In genomic region chr4:2272026-2272827, GRCh38 we compare ENCODE assay signal across 14 cellular contexts. TPM values are rescaled to one million over a fixed set of nuclear protein-coding genes. Genes with fewer than 3 reads are reported as not detected.
A peak's percentile ranks its signal among the peaks of the same experiment; 100 is the strongest.
DNase-seq lines count a peak whose midpoint lies in the region; ATAC-seq and TF ChIP-seq lines count a peak whose summit lies in the region.
"Had no signal": no experiment of that assay in that cellular context is flagged by ENCODE, and none has a peak within 500 bp of the region (broad histone marks: within the 10 kb centered on the region; RNA-seq: fewer than 3 reads in every experiment).

No MANE protein-coding gene starts in this region.

- H4K5ac ChIP-seq in H9 (ENCODE audit: insufficient read length, low read depth, low read length): no peak overlapping the region

- H3K56ac ChIP-seq in H9 (ENCODE audit: insufficient read length, low read depth, low read length): no peak overlapping the region

- TF ChIP-seq POLR2A in adrenal gland (IDR thresholded peaks at IDR 0.05): no peak
- TF ChIP-seq POLR2A in gastrocnemius medialis (IDR thresholded peaks at IDR 0.05): no peak

- no CpG with 5 or more reads among the region's 25 CpGs for WGBS in H9 (ENCODE audit: extremely low coverage, insufficient read length, low lambda C conversion rate)
- 83 to 96% (median 85%) methylated on average over 6 to 25 of the region's 25 CpGs for WGBS in adrenal gland, 4 donors
- WGBS in right cardiac atrium: 91% methylated on average over 25 of the region's 25 CpGs

- no peak overlapping the region for H4K91ac ChIP-seq in H9 (ENCODE audit: insufficient read length, low read depth, low read length)

- no peaks in the 10 kb centered on the region for H3K36me3 ChIP-seq in adrenal gland (replicated peaks in 1 of 2)
- no peaks in the 10 kb centered on the region for H3K36me3 ChIP-seq in gastrocnemius medialis

- H3K4ac ChIP-seq in H9 (ENCODE audit: low read depth, low read length): no peak overlapping the region

- H3K9me3 Mint-ChIP-seq in H9 (no peaks in the 10 kb centered on the region), glutamatergic neuron (ENCODE audit: unreplicated experiment) (no peaks in the 10 kb centered on the region)
- H3K9me3 Mint-ChIP-seq: CD4-positive, alpha-beta memory T cell had no signal

- H3K27me3 Mint-ChIP-seq in H9 (ENCODE audit: low read depth): peaks cover 2% of the 10 kb centered on the region; the same call in 1 of the 2 replicates
- peaks cover 1% of the 10 kb centered on the region for H3K27me3 Mint-ChIP-seq in glutamatergic neuron (ENCODE audit: unreplicated experiment)
- H3K27me3 Mint-ChIP-seq: B cell; CD4-positive, alpha-beta memory T cell had no signal

- in situ Hi-C loops in gastrocnemius medialis (cut with MboI; ENCODE audit: low sequenced_read_pairs in 4 of 4): no loop called here

- H3K27ac ChIP-seq in H9 (ENCODE audit: insufficient read length, low read depth, low read length) (no peak overlapping the region), adrenal gland (peak overlapping the region in 1 of 5 donors; percentile 62), right cardiac atrium (ENCODE audit: low read length) (no peak overlapping the region), gastrocnemius medialis (peak overlapping the region in 3 of 4 donors; percentile 28 to 82 (median 35))

- intact Hi-C loops in adrenal gland (cut with DNase I) (no loop called here), right cardiac atrium (cut with DNase I) (no loop called here), gastrocnemius medialis (cut with DNase I; ENCODE audit: low total_unique reads) (no loop called here)

- H3K79me1 ChIP-seq in H9 (ENCODE audit: insufficient read depth, low read depth, low read length, poor library complexity, severe bottlenecking): no peaks in the 10 kb centered on the region

- H3K23me2 ChIP-seq in H9 (ENCODE audit: insufficient read length, low read depth, low read length, poor library complexity, severe bottlenecking): no peaks in the 10 kb centered on the region

- H3K36me3 Mint-ChIP-seq in H9 (ENCODE audit: insufficient read depth in 1 of 3, low read depth in 3 of 3) (no peaks in the 10 kb centered on the region), glutamatergic neuron (ENCODE audit: unreplicated experiment) (no peaks in the 10 kb centered on the region)

- H3K27me3 ChIP-seq in H9 (ENCODE audit: insufficient read depth, low read length) (no peaks in the 10 kb centered on the region), adrenal gland (no peaks in the 10 kb centered on the region), right cardiac atrium (ENCODE audit: control insufficient read depth, insufficient read depth) (no peaks in the 10 kb centered on the region), gastrocnemius medialis (no peaks in the 10 kb centered on the region)

- H3K18ac ChIP-seq in H9 (ENCODE audit: insufficient read length, low read depth, low read length): peak overlapping the region; percentile 13

- no peak overlapping the region for H2BK20ac ChIP-seq in H9 (ENCODE audit: low read depth, low read length, poor library complexity, severe bottlenecking)

- H3K9me3 ChIP-seq in H9 (ENCODE audit: control insufficient read depth, low read depth, low read length) (no peaks in the 10 kb centered on the region), adrenal gland (replicated peaks in 1 of 3) (no peaks in the 10 kb centered on the region), right cardiac atrium (ENCODE audit: control insufficient read depth, low read length) (no peaks in the 10 kb centered on the region), gastrocnemius medialis (no peaks in the 10 kb centered on the region)

- H3K79me2 ChIP-seq in H9 (ENCODE audit: insufficient read depth, low read length): no peaks in the 10 kb centered on the region

- no peak overlapping the region for H2AFZ ChIP-seq in H9 (ENCODE audit: low read length)

- H3K14ac ChIP-seq in H9 (ENCODE audit: insufficient read depth, low read length): peak overlapping the region; percentile 16; the same call in 1 of the 2 replicates

- H3K4me1 ChIP-seq in H9 (ENCODE audit: insufficient read depth, low read length) (no peaks in the 10 kb centered on the region), adrenal gland (replicated peaks in 1 of 2) (peaks cover 0 to 8% of the 10 kb centered on the region in 2 donors), right cardiac atrium (ENCODE audit: control insufficient read depth, insufficient read depth, low read length) (no peaks in the 10 kb centered on the region), gastrocnemius medialis (peaks cover 29 to 32% of the 10 kb centered on the region in 2 donors)

- H3K9ac ChIP-seq in H9 (ENCODE audit: extremely low read depth, insufficient read length, low read length): no peak overlapping the region

- no peak overlapping the region for H3K4me3 Mint-ChIP-seq in H9
- H3K4me3 Mint-ChIP-seq in glutamatergic neuron (ENCODE audit: unreplicated experiment): no peak overlapping the region
- H3K4me3 Mint-ChIP-seq: B cell had no signal

- peaks cover 4 to 11% of the 10 kb centered on the region in 2 experiments; a peak in 3 of 4 replicates for H3K4me1 Mint-ChIP-seq in H9
- H3K4me1 Mint-ChIP-seq in glutamatergic neuron (ENCODE audit: low read depth, unreplicated experiment): peaks cover 4% of the 10 kb centered on the region
- H3K4me1 Mint-ChIP-seq: B cell had no signal

- TF ChIP-seq CTCF in H9 (conservative IDR thresholded peaks at IDR 0.05) (no peak), adrenal gland (IDR thresholded peaks at IDR 0.05) (no peak), gastrocnemius medialis (IDR thresholded peaks at IDR 0.05 in 4 of 5, conservative IDR thresholded peaks at IDR 0.05 in 1 of 5) (no peak), glutamatergic neuron (IDR thresholded peaks at IDR 0.05; ENCODE audit: partially characterized antibody, unreplicated experiment) (no peak)

- H2AK5ac ChIP-seq in H9 (ENCODE audit: insufficient read length, low read length): no peak overlapping the region

- no peak overlapping the region for H3K4me2 ChIP-seq in H9 (ENCODE audit: insufficient read depth, insufficient read length, low read length)

- no peak for ATAC-seq in right cardiac atrium
- ATAC-seq in gastrocnemius medialis: peak; percentile 14 to 44
- no peak for ATAC-seq in HG03175 (IDR thresholded peaks at IDR 0.05; ENCODE audit: unreplicated experiment)
- ATAC-seq: HCT116 had no signal

- H3K27ac Mint-ChIP-seq in H9 (peak overlapping the region in 1 of 3 experiments; percentile 79; a peak in 2 of 7 replicates), glutamatergic neuron (ENCODE audit: unreplicated experiment) (no peak overlapping the region)
- H3K27ac Mint-ChIP-seq: B cell had no signal

- no peak overlapping the region for H3T11ph ChIP-seq in H9 (ENCODE audit: low read length)

- no peak overlapping the region for H2BK15ac ChIP-seq in H9 (ENCODE audit: low read depth, low read length)

- H2BK12ac ChIP-seq in H9 (ENCODE audit: insufficient read length, low read depth, low read length): no peak overlapping the region

- H3K4me3 ChIP-seq in adrenal gland (no peak overlapping the region), right cardiac atrium (ENCODE audit: low read length) (no peak overlapping the region), gastrocnemius medialis (no peak overlapping the region)

- peak overlapping the region; percentile 8 for H4K8ac ChIP-seq in H9 (replicated peaks; ENCODE audit: insufficient read length, low read depth, low read length)

- no peak overlapping the region for H3K23ac ChIP-seq in H9 (ENCODE audit: insufficient read length, low read depth, low read length)

- no peak overlapping the region for H2BK5ac ChIP-seq in H9 (ENCODE audit: insufficient read length, low read length)

- no peak overlapping the region for H2BK120ac ChIP-seq in H9 (ENCODE audit: low read depth, low read length, poor library complexity, severe bottlenecking)

- no peaks in the 10 kb centered on the region for H4K20me1 ChIP-seq in H9 (ENCODE audit: control insufficient read depth, insufficient read depth, insufficient read length)

- no peak for DNase-seq in H9
- peak in 4 of 7 donors; percentile 47 to 86 (median 65) for DNase-seq in adrenal gland
- DNase-seq in right cardiac atrium: peak in 2 of 3 donors; percentile 6 to 42
- no peak for DNase-seq in gastrocnemius medialis
- DNase-seq in glutamatergic neuron: no peak
- DNase-seq in NOMO-1 treated with dmso at 0.1 percent for 144 hours (lab: John Stamatoyannopoulos, UW; ENCODE audit: unreplicated experiment): no peak
- DNase-seq: CD4-positive, alpha-beta memory T cell; KG1; NCI-H146; NCI-H510A treated with DMSO at 0.1 percent for 48 hours; NCI-H82 had no signal

RNA-seq across cellular contexts. Expression of gene MXD4, which starts 10.3 kb away (rescaled TPM):
- 24.1 and 25.4 TPM in 2 replicates for total RNA-seq in H9 (2021)
- total RNA-seq in adrenal gland: 100 to 1,000 TPM in 4 of 8 donors, 10 to 100 TPM in 4; 49.2 to 133 (median 107) TPM
- 100 to 1,000 TPM in 1 of 3 donors, 10 to 100 TPM in 2; 13.9 to 245 (median 61.6) TPM for polyA plus RNA-seq in adrenal gland
- 10 to 100 TPM; 27.2 to 35.8 (median 31.6) TPM for total RNA-seq in right cardiac atrium
- polyA plus RNA-seq in right cardiac atrium: 43.1 TPM
- 10 to 100 TPM; 20.4 to 29.4 (median 27.7) TPM for total RNA-seq in gastrocnemius medialis
- 143 TPM for total RNA-seq in glutamatergic neuron (ENCODE audit: unreplicated experiment)

RNA-seq across cellular contexts. Expression of gene HAUS3, which starts 30.3 kb away (rescaled TPM):
- 18.0 and 19.1 TPM in 2 replicates for total RNA-seq in H9 (2021)
- total RNA-seq in adrenal gland: 10 to 100 TPM in 5 of 8 donors, 1 to 10 TPM in 3; 8.3 to 15.8 (median 12.6) TPM
- polyA plus RNA-seq in adrenal gland: 10 to 100 TPM; 12.8 to 19.1 (median 13.5) TPM
- 1 to 10 TPM; 6.1 to 8.9 (median 7.4) TPM for total RNA-seq in right cardiac atrium
- 4.3 TPM for polyA plus RNA-seq in right cardiac atrium
- 10 to 100 TPM in 2 of 4 donors, 1 to 10 TPM in 2; 4.8 to 12.1 (median 9.5) TPM for total RNA-seq in gastrocnemius medialis
- 15.6 TPM for total RNA-seq in glutamatergic neuron (ENCODE audit: unreplicated experiment)

RNA-seq across cellular contexts. Expression of gene POLN, which starts 30.3 kb away (rescaled TPM):
- total RNA-seq in H9 (2021) (0.74 and 1.5 TPM in 2 replicates), adrenal gland (1 to 10 TPM in 7 of 8 donors, under 1 TPM in 1; 0.69 to 5.7 (median 2.6) TPM), right cardiac atrium (1 to 10 TPM; 3.5 to 5.9 (median 4.6) TPM), gastrocnemius medialis (1 to 10 TPM in 1 of 4 donors, under 1 TPM in 2, not detected in 1; 0.71 to 2.0 (median 0.86) TPM), glutamatergic neuron (ENCODE audit: unreplicated experiment) (6.8 TPM)
- polyA plus RNA-seq in adrenal gland (10 to 100 TPM in 1 of 3 donors, 1 to 10 TPM in 2; 1.3 to 10.6 (median 6.3) TPM), right cardiac atrium (1.5 TPM)

Comparison
In these comparisons a context has a peak if more than half of its experiments do, and no peak if none do; other contexts are left out.
1. DNase-seq: peak in adrenal gland (4 of 7) and right cardiac atrium (2 of 3); none in H9 (single experiment), gastrocnemius medialis (0 of 2), glutamatergic neuron (single experiment) and NOMO-1 treated with dmso at 0.1 percent for 144 hours (single experiment).
2. H3K27ac ChIP-seq: peak in gastrocnemius medialis (3 of 4); none in H9 (single experiment) and right cardiac atrium (single experiment).
3. ATAC-seq: peak in gastrocnemius medialis (2 of 2); none in right cardiac atrium (0 of 2) and HG03175 (single experiment).